8 cellular contexts compared by ENCODE assay signal in the genomic region with DNA sequence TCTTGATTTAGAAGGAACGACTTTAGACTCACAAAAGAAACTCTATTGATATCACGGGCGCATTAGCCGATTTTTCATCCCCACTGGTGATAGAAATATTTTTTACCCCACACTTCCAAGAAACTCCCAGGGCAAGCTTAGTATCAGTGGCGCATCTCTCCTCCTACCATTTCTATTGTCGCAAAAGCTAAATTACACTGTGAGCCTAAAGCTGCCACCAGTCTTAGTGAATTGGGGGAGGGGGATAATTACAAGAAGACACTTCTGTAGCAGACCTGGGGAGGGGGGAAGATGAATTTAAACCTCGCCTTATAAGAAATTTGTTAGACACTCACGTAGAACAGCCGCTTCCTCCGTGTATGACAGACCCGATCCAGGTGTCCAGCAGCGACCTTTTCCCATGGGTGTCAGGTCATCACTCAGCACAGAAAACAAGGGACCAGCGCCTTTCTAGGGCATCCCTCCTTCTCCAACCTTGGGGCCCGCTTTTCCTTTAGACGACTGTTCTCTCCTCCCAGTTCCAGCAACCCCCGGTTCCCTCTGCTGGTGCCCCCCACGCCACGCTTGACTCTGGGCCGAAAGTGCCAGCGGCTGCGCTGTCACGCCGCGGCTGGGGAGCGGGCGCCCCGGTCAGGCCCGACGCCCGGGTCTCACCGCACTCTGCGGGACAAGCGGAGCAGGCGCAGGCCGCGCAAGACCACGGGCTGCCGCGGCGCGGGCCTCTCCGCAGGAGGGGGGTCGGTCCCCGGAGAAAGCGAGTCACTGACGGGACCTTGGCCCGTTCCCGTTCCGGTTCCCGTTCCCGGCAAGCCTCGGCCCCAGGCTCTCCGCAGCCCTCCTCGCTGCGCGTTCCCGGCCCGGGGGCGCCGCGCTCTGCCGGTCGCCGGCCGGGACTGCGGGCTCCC. TPM values are rescaled to one million over a fixed set of nuclear protein-coding genes. Genes with fewer than 3 reads are reported as not detected.
DNase-seq lines count a peak whose midpoint lies in the region; ATAC-seq and TF ChIP-seq lines count a peak whose summit lies in the region.

No MANE protein-coding gene starts in this region.

- no peak overlapping the region for H3K56ac ChIP-seq in H9 (ENCODE audit: insufficient read length, low read depth, low read length)

- no peak overlapping the region for H2BK20ac ChIP-seq in H9 (ENCODE audit: low read depth, low read length, poor library complexity, severe bottlenecking)

- no peak overlapping the region for H3K27ac Mint-ChIP-seq in H9

- no peaks in the 10 kb centered on the region for H3K36me3 Mint-ChIP-seq in H9 (ENCODE audit: insufficient read depth in 1 of 3, low read depth in 3 of 3)

- no peak overlapping the region for H3K14ac ChIP-seq in H9 (ENCODE audit: insufficient read depth, low read length)

- peaks cover 6% of the 10 kb centered on the region for H3K23me2 ChIP-seq in H9 (ENCODE audit: insufficient read length, low read depth, low read length, poor library complexity, severe bottlenecking)

- H3K79me1 ChIP-seq in H9 (ENCODE audit: insufficient read depth, low read depth, low read length, poor library complexity, severe bottlenecking), result no peaks in the 10 kb centered on the region

- no peaks in the 10 kb centered on the region for H3K79me2 ChIP-seq in H9 (ENCODE audit: insufficient read depth, low read length)

- no peak overlapping the region for H2BK12ac ChIP-seq in H9 (ENCODE audit: insufficient read length, low read depth, low read length)

- no peak overlapping the region for H3K18ac ChIP-seq in H9 (ENCODE audit: insufficient read length, low read depth, low read length)

- H3K4me3 Mint-ChIP-seq in H9, result no peak overlapping the region

- TF ChIP-seq CTCF in H9 (conservative IDR thresholded peaks at IDR 0.05) (no peak), VCaP (conservative IDR thresholded peaks at IDR 0.05) (no peak), fibroblast of the aortic adventitia (IDR thresholded peaks at IDR 0.05; ENCODE audit: insufficient read depth, low read length) (no peak), neutrophil (IDR thresholded peaks at IDR 0.05) (no peak)

- H3K9me3 ChIP-seq in H9 (ENCODE audit: control insufficient read depth, low read depth, low read length), result no peaks in the 10 kb centered on the region
- H3K9me3 ChIP-seq in neutrophil, result no peaks in the 10 kb centered on the region

- no peak overlapping the region for H3T11ph ChIP-seq in H9 (ENCODE audit: low read length)

- no peak overlapping the region for H2BK15ac ChIP-seq in H9 (ENCODE audit: low read depth, low read length)

- no peak overlapping the region for H3K23ac ChIP-seq in H9 (ENCODE audit: insufficient read length, low read depth, low read length)

- H3K27me3 ChIP-seq in H9 (ENCODE audit: insufficient read depth, low read length) (peaks cover 7% of the 10 kb centered on the region; the same call in 1 of the 2 replicates), neutrophil (peaks cover 59% of the 10 kb centered on the region)

- peaks cover 10% of the 10 kb centered on the region for H3K27me3 Mint-ChIP-seq in H9 (ENCODE audit: low read depth)

- H3K9me3 Mint-ChIP-seq in H9, result no peaks in the 10 kb centered on the region

- no CpG with 5 or more reads among the region's 66 CpGs for WGBS in H9 (ENCODE audit: extremely low coverage, insufficient read length, low lambda C conversion rate)

- H2AFZ ChIP-seq in H9 (ENCODE audit: low read length), result no peak overlapping the region

- DNase-seq in COLO668 (lab: John Stamatoyannopoulos, UW; ENCODE audit: unreplicated experiment) (peak; percentile 83), H9 (no peak), fibroblast of the aortic adventitia (ENCODE audit: low read depth) (no peak), NCI-H2029 treated with DMSO at 0.1 percent for 48 hours (lab: John Stamatoyannopoulos, UW) (no peak)

- H3K4me1 ChIP-seq in H9 (ENCODE audit: insufficient read depth, low read length), result peaks cover 6% of the 10 kb centered on the region; the same call in 1 of the 2 replicates
- peaks cover 8 to 15% of the 10 kb centered on the region in 2 experiments for H3K4me1 ChIP-seq in neutrophil (ENCODE audit: control insufficient read depth in 1 of 2, insufficient read depth in 1 of 2, low read depth in 1 of 2, low read length in 1 of 2)

- no peak overlapping the region for H3K4ac ChIP-seq in H9 (ENCODE audit: low read depth, low read length)

- no peak overlapping the region for H3K9ac ChIP-seq in H9 (ENCODE audit: extremely low read depth, insufficient read length, low read length)

- no peak overlapping the region for H3K27ac ChIP-seq in H9 (ENCODE audit: insufficient read length, low read depth, low read length)
- H3K27ac ChIP-seq in VCaP, result peak overlapping the region; percentile 86
- no peak overlapping the region for H3K27ac ChIP-seq in neutrophil

- H2BK5ac ChIP-seq in H9 (ENCODE audit: insufficient read length, low read length), result no peak overlapping the region

- no peak overlapping the region for H4K91ac ChIP-seq in H9 (ENCODE audit: insufficient read length, low read depth, low read length)

- ATAC-seq in GM21423 (IDR thresholded peaks at IDR 0.05; ENCODE audit: unreplicated experiment) (no peak), HG03460 (IDR thresholded peaks at IDR 0.05; ENCODE audit: unreplicated experiment) (no peak)

- H3K4me1 Mint-ChIP-seq in H9, result peaks cover 3 to 10% of the 10 kb centered on the region in 2 experiments

- no peaks in the 10 kb centered on the region for H4K20me1 ChIP-seq in H9 (ENCODE audit: control insufficient read depth, insufficient read depth, insufficient read length)

- peak overlapping the region; percentile 77 for H3K4me3 ChIP-seq in fibroblast of the aortic adventitia (ENCODE audit: low read depth, low read length)
- peak overlapping the region; percentile 58 to 63 for H3K4me3 ChIP-seq in neutrophil (ENCODE audit: low read depth in 1 of 2, low read length in 1 of 2)

- no peak overlapping the region for H4K5ac ChIP-seq in H9 (ENCODE audit: insufficient read length, low read depth, low read length)

- H4K8ac ChIP-seq in H9 (replicated peaks; ENCODE audit: insufficient read length, low read depth, low read length), result no peak overlapping the region

- no peaks in the 10 kb centered on the region for H3K36me3 ChIP-seq in neutrophil

- H2BK120ac ChIP-seq in H9 (ENCODE audit: low read depth, low read length, poor library complexity, severe bottlenecking), result no peak overlapping the region

- peak overlapping the region; percentile 85 for H3K4me2 ChIP-seq in H9 (ENCODE audit: insufficient read depth, insufficient read length, low read length)

- no peak overlapping the region for H2AK5ac ChIP-seq in H9 (ENCODE audit: insufficient read length, low read length)

RNA-seq across cellular contexts. Expression of a gene that starts 0.8 kb away (rescaled TPM):
- total RNA-seq in H9 (2021) (8.1 and 9.4 TPM in 2 replicates), fibroblast of the aortic adventitia (ENCODE audit: low replicate concordance) (30.3 and 50.5 TPM in 2 replicates)

RNA-seq across cellular contexts. Expression of a gene that starts 42.3 kb away (rescaled TPM):
- total RNA-seq in H9 (2021) (3.8 and 3.9 TPM in 2 replicates), fibroblast of the aortic adventitia (ENCODE audit: low replicate concordance) (6.2 and 6.7 TPM in 2 replicates)
